ENCODE assay signal across 16 cellular contexts in the genomic region with DNA sequence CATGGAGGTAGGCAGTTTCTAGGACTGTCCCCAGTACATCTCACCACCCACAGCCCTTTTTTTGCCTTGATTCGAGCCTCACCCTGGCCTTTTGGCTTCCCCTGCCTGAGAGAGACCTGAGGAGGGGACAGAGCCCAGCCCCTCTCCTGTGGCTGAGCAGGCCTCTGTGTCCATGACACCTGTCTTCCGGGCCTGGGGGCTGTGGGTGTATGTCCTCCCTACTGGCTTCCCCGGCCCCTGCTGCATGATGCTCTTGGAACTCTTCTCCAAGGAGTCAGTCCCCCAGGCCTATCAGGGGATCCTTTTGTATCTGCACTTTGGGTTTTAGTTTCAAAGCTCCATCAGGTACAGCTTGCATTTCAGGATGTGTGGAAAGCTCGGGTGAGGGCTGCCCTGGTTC.
A peak's percentile ranks its signal among the peaks of the same experiment; 100 is the strongest.
DNase-seq lines count a peak whose midpoint lies in the region; ATAC-seq and TF ChIP-seq lines count a peak whose summit lies in the region.
"Had no signal": no experiment of that assay in that cellular context is flagged by ENCODE, and none has a peak within 500 bp of the region (broad histone marks: within the 10 kb centered on the region; RNA-seq: fewer than 3 reads in every experiment).

No MANE protein-coding gene starts in this region.

- no peaks in the 10 kb centered on the region for H3K27me3 ChIP-seq in breast epithelium
- no peaks in the 10 kb centered on the region for H3K27me3 ChIP-seq in osteoblast (ENCODE audit: insufficient read depth, low read length)
- H3K27me3 ChIP-seq in upper lobe of right lung = no peaks in the 10 kb centered on the region

- H3K9me3 Mint-ChIP-seq in MCF 10A (ENCODE audit: unreplicated experiment) = no peaks in the 10 kb centered on the region
- H3K9me3 Mint-ChIP-seq in dendritic cell treated with granulocyte-macrophage colony-stimulating factor and Interleukin-4, amounts not matched to agents 40 ng/mL and 50 ng/mL, for 4 days = no peaks in the 10 kb centered on the region
- H3K9me3 Mint-ChIP-seq: activated CD4-positive, alpha-beta T cell treated with anti-CD3 and anti-CD28 coated beads, Interleukin-2, amount 10 ng/mL, durations not matched to agents 24 days and 14 days had no signal

- intact Hi-C loops in breast epithelium (cut with DNase I; ENCODE audit: low total_unique reads) (no loop called here), MCF 10A (cut with micrococcal nuclease) (no loop called here), upper lobe of right lung (cut with DNase I) (no loop called here)
- intact Hi-C loops in dendritic cell treated with granulocyte-macrophage colony-stimulating factor and Interleukin-4, amounts not matched to agents 40 ng/mL and 50 ng/mL, for 4 days (cut with micrococcal nuclease) = no loop called here

- no peaks in the 10 kb centered on the region for H3K79me2 ChIP-seq in osteoblast (ENCODE audit: insufficient read depth, low read length)

- no peaks in the 10 kb centered on the region for H3K27me3 Mint-ChIP-seq in MCF 10A (ENCODE audit: insufficient read depth, unreplicated experiment)
- no peaks in the 10 kb centered on the region for H3K27me3 Mint-ChIP-seq in dendritic cell treated with granulocyte-macrophage colony-stimulating factor and Interleukin-4, amounts not matched to agents 40 ng/mL and 50 ng/mL, for 4 days
- H3K27me3 Mint-ChIP-seq: activated CD4-positive, alpha-beta T cell treated with anti-CD3 and anti-CD28 coated beads, Interleukin-2, amount 10 ng/mL, durations not matched to agents 24 days and 14 days had no signal

- no peak for ATAC-seq in upper lobe of right lung
- no peak for ATAC-seq in HG02885 (IDR thresholded peaks at IDR 0.05; ENCODE audit: poor library complexity, unreplicated experiment)

- H3K36me3 ChIP-seq in breast epithelium = no peaks in the 10 kb centered on the region
- H3K36me3 ChIP-seq in osteoblast (ENCODE audit: insufficient read depth, low read length) = peaks cover 24% of the 10 kb centered on the region
- H3K36me3 ChIP-seq in upper lobe of right lung = no peaks in the 10 kb centered on the region

- peaks cover 18% of the 10 kb centered on the region for H3K36me3 Mint-ChIP-seq in MCF 10A (ENCODE audit: insufficient read depth, unreplicated experiment)
- peaks cover 94% of the 10 kb centered on the region for H3K36me3 Mint-ChIP-seq in dendritic cell treated with granulocyte-macrophage colony-stimulating factor and Interleukin-4, amounts not matched to agents 40 ng/mL and 50 ng/mL, for 4 days (ENCODE audit: low read depth)

- no peaks in the 10 kb centered on the region for H3K9me3 ChIP-seq in breast epithelium
- H3K9me3 ChIP-seq in osteoblast (ENCODE audit: low read depth, low read length) = no peaks in the 10 kb centered on the region
- no peaks in the 10 kb centered on the region for H3K9me3 ChIP-seq in upper lobe of right lung

- no peak overlapping the region for H2AFZ ChIP-seq in osteoblast (ENCODE audit: low read length)

- no peak overlapping the region for H3K4me3 Mint-ChIP-seq in MCF 10A (ENCODE audit: unreplicated experiment)
- no peak overlapping the region for H3K4me3 Mint-ChIP-seq in dendritic cell treated with granulocyte-macrophage colony-stimulating factor and Interleukin-4, amounts not matched to agents 40 ng/mL and 50 ng/mL, for 4 days
- H3K4me3 Mint-ChIP-seq: activated CD4-positive, alpha-beta T cell treated with anti-CD3 and anti-CD28 coated beads, Interleukin-2, amount 10 ng/mL, durations not matched to agents 24 days and 14 days had no signal

- peaks cover 17 to 19% of the 10 kb centered on the region in 2 donors for H3K4me1 ChIP-seq in breast epithelium
- H3K4me1 ChIP-seq in osteoblast (ENCODE audit: insufficient read depth, low read length) = peaks cover 63% of the 10 kb centered on the region
- H3K4me1 ChIP-seq in upper lobe of right lung = peaks cover 87% of the 10 kb centered on the region

- H4K20me1 ChIP-seq in osteoblast (ENCODE audit: insufficient read depth, low read length) = no peaks in the 10 kb centered on the region

- peaks cover 37% of the 10 kb centered on the region for H3K4me1 Mint-ChIP-seq in MCF 10A (ENCODE audit: insufficient read depth, unreplicated experiment)
- peaks cover 99% of the 10 kb centered on the region for H3K4me1 Mint-ChIP-seq in dendritic cell treated with granulocyte-macrophage colony-stimulating factor and Interleukin-4, amounts not matched to agents 40 ng/mL and 50 ng/mL, for 4 days (ENCODE audit: low read depth)

- no peak overlapping the region for H3K4me3 ChIP-seq in breast epithelium
- H3K4me3 ChIP-seq in osteoblast (ENCODE audit: insufficient read depth, low read length) = no peak overlapping the region
- H3K4me3 ChIP-seq in upper lobe of right lung = no peak overlapping the region

- TF ChIP-seq CTCF in breast epithelium (IDR thresholded peaks at IDR 0.05) (no peak), MCF 10A (IDR thresholded peaks at IDR 0.05; ENCODE audit: unreplicated experiment) (no peak), osteoblast (IDR thresholded peaks at IDR 0.05; ENCODE audit: extremely low read depth, low read depth, low read length) (no peak), upper lobe of right lung (IDR thresholded peaks at IDR 0.05) (no peak)

- POLR2A ChIA-PET in MCF 10A (lab: Yijun Ruan, JAX) = interaction anchor here (0.6 kb wide), 1 partner anchor 68 kb away, joined by 3 read pairs; no protein-coding TSS in a partner anchor

- no TSS peak for BruUV-seq in MCF 10A (replicated peaks; lab: Mats Ljungman, UMichigan)

- no peak overlapping the region for H3K27ac Mint-ChIP-seq in MCF 10A (ENCODE audit: low read depth, unreplicated experiment)
- H3K27ac Mint-ChIP-seq in dendritic cell treated with granulocyte-macrophage colony-stimulating factor and Interleukin-4, amounts not matched to agents 40 ng/mL and 50 ng/mL, for 4 days = peak overlapping the region; percentile 98

- H3K27ac ChIP-seq in breast epithelium (peak overlapping the region; percentile 94 to 97), osteoblast (ENCODE audit: low read depth, low read length) (peak overlapping the region; percentile 97), upper lobe of right lung (peak overlapping the region; percentile 85)

- no peak overlapping the region for H3K4me2 ChIP-seq in osteoblast (ENCODE audit: insufficient read depth, low read length)

- CTCF ChIA-PET in MCF 10A (lab: Yijun Ruan, JAX) = interaction anchor here (0.7 kb wide), 1 partner anchor 198 kb away, joined by 3 read pairs; no protein-coding TSS in a partner anchor

- DNase-seq in breast epithelium (ENCODE audit: low spot score in 2 of 2) (no peak), MCF 10A (ENCODE audit: unreplicated experiment) (no peak), osteoblast (ENCODE audit: insufficient read length, low spot score, missing footprints) (peak; percentile 43), upper lobe of right lung (no peak), SHP77 (lab: John Stamatoyannopoulos, UW) (no peak), T-helper 9 cell (no peak)
- DNase-seq: activated CD4-positive, alpha-beta T cell treated with anti-CD3 and anti-CD28 coated beads, Interleukin-2, amount 10 ng/mL, durations not matched to agents 24 days and 14 days; anterior cingulate cortex; effector CD4-positive, alpha-beta T cell; foreskin melanocyte; NCI-H2029; NCI-H69; RPMI8226; stimulated activated CD4-positive, alpha-beta T cell treated with anti-CD3 and anti-CD28 coated beads, Interleukin-1b, Interleukin-23, amount 100 ng/mL, for 48 hours had no signal

- TF ChIP-seq POLR2A in breast epithelium (IDR thresholded peaks at IDR 0.05) = no peak
